ENCODE assay signal across 8 cellular contexts in genomic region chr2:238240761-238241711, GRCh38. TPM values are rescaled to one million over a fixed set of nuclear protein-coding genes. Genes with fewer than 3 reads are reported as not detected.
DNase-seq lines count a peak whose midpoint lies in the region; ATAC-seq and TF ChIP-seq lines count a peak whose summit lies in the region.

No MANE protein-coding gene starts in this region.

- CTCF ChIA-PET in CD8-positive, alpha-beta memory T cell (lab: Charles Lee): interaction anchor here (1.3 kb wide), 1 partner anchor 22 kb away, joined by 5 read pairs; no protein-coding TSS in a partner anchor

- H3K4me3 ChIP-seq in CD8-positive, alpha-beta memory T cell (ENCODE audit: low read length): no peak overlapping the region
- H3K4me3 ChIP-seq in HUES64 (ENCODE audit: low read length) (peak overlapping the region; percentile 48), dorsolateral prefrontal cortex (peak overlapping the region in 43 of 59 donors; percentile 27 to 84 (median 71))

- no peaks in the 10 kb centered on the region for H3K9me3 Mint-ChIP-seq in CD8-positive, alpha-beta memory T cell
- no peaks in the 10 kb centered on the region for H3K9me3 Mint-ChIP-seq in natural killer cell

- peak overlapping the region; percentile 33 to 88 (median 61) for H3K4me3 Mint-ChIP-seq in CD8-positive, alpha-beta memory T cell
- peak overlapping the region; percentile 76 for H3K4me3 Mint-ChIP-seq in natural killer cell

- no peaks in the 10 kb centered on the region for H3K9me3 ChIP-seq in CD8-positive, alpha-beta memory T cell (ENCODE audit: low read length)
- 0 out of 2 replicates have a peak, but pooled peaks cover 5% of the 10 kb centered on the region for H3K9me3 ChIP-seq in HUES64 (ENCODE audit: insufficient read depth, low read depth, low read length)

- peak; percentile 3 to 27 (median 12) for ATAC-seq in natural killer cell
- no peak for ATAC-seq in HG03520 (IDR thresholded peaks at IDR 0.05; ENCODE audit: unreplicated experiment)
- no peak for ATAC-seq in GM18519 (IDR thresholded peaks at IDR 0.05; ENCODE audit: low FRiP score, unreplicated experiment)

- H3K36me3 Mint-ChIP-seq in CD8-positive, alpha-beta memory T cell: peaks cover 0 to 16% (median 7%) of the 10 kb centered on the region in 3 donors
- H3K36me3 Mint-ChIP-seq in natural killer cell: peaks cover 1% of the 10 kb centered on the region

- H3K27me3 ChIP-seq in CD8-positive, alpha-beta memory T cell (ENCODE audit: insufficient read depth, low read length, poor library complexity, severe bottlenecking): peaks cover 4% of the 10 kb centered on the region
- H3K27me3 ChIP-seq in HUES64 (ENCODE audit: insufficient read depth, low read length) (peaks cover 55% of the 10 kb centered on the region), dorsolateral prefrontal cortex (peaks cover 0 to 4% (median 0%) of the 10 kb centered on the region in 45 donors)

- peak overlapping the region in 2 of 8 donors; percentile 10 to 23 for H3K27ac Mint-ChIP-seq in CD8-positive, alpha-beta memory T cell
- H3K27ac Mint-ChIP-seq in natural killer cell: peak overlapping the region; percentile 22 to 64

- peaks cover 6% of the 10 kb centered on the region for H3K4me1 ChIP-seq in CD8-positive, alpha-beta memory T cell (ENCODE audit: insufficient read depth, low read length)
- no peaks in the 10 kb centered on the region for H3K4me1 ChIP-seq in HUES64 (ENCODE audit: insufficient read depth, low read length)

- WGBS in HUES64: 6% methylated on average over 68 of the region's 71 CpGs

- peaks cover 3 to 14% of the 10 kb centered on the region in 2 donors for H3K27me3 Mint-ChIP-seq in CD8-positive, alpha-beta memory T cell
- peaks cover 0 to 5% of the 10 kb centered on the region in 2 donors for H3K27me3 Mint-ChIP-seq in natural killer cell (ENCODE audit: low read depth in 2 of 2)

- POLR2A ChIA-PET in CD8-positive, alpha-beta memory T cell (lab: Charles Lee): interaction anchor here (1.2 to 1.3 kb wide), 2 partner anchors 37 to 48 kb away, joined by 3 to 8 read pairs; partner anchors contain the start of gene PER2

- no peak for TF ChIP-seq CTCF in dorsolateral prefrontal cortex (IDR thresholded peaks at IDR 0.05 in 54 of 56, conservative IDR thresholded peaks at IDR 0.05 in 2 of 56; ENCODE audit: low read depth in 1 of 56, partially characterized antibody in 56 of 56)
- TF ChIP-seq CTCF in natural killer cell (IDR thresholded peaks at IDR 0.05): no peak

- no peak overlapping the region for H3K27ac ChIP-seq in CD8-positive, alpha-beta memory T cell (ENCODE audit: low read depth, low read length)
- H3K27ac ChIP-seq in HUES64 (ENCODE audit: low read depth, low read length) (no peak overlapping the region; the same call in 1 of the 2 replicates), dorsolateral prefrontal cortex (peak overlapping the region in 21 of 59 donors; percentile 1 to 71 (median 36))

- H3K4me1 Mint-ChIP-seq in CD8-positive, alpha-beta memory T cell: peaks cover 5 to 20% (median 8%) of the 10 kb centered on the region in 3 donors
- peaks cover 0 to 16% of the 10 kb centered on the region in 2 donors for H3K4me1 Mint-ChIP-seq in natural killer cell

- DNase-seq in CD8-positive, alpha-beta memory T cell: peak in 3 of 5 donors; percentile 22 to 62 (median 34)
- peak; percentile 93 for DNase-seq in NCI-H82 treated with DMSO at 0.1 percent for 48 hours (lab: John Stamatoyannopoulos, UW; ENCODE audit: unreplicated experiment)
- peak in 3 of 10 donors; percentile 46 to 73 (median 60) for DNase-seq in dorsolateral prefrontal cortex
- DNase-seq in natural killer cell: peak; percentile 33
- DNase-seq in SKM-1 (lab: John Stamatoyannopoulos, UW; ENCODE audit: unreplicated experiment): no peak

- intact Hi-C loops in dorsolateral prefrontal cortex (cut with DNase I): loop anchor here in 1 of 2 donors (10.0 kb wide), 1 partner anchor 76 kb away; no protein-coding TSS in a partner anchor
- intact Hi-C loops in natural killer cell (cut with micrococcal nuclease): loop anchor here (5.0 kb wide), 2 partner anchors 46 to 59 kb away; partner anchors contain the start of gene PER2

- peak overlapping the region; percentile 25; the same call in 1 of the 2 replicates for H3K9ac ChIP-seq in HUES64 (ENCODE audit: low read depth, low read length)

- H3K36me3 ChIP-seq in CD8-positive, alpha-beta memory T cell (ENCODE audit: insufficient read depth, low read length): no peaks in the 10 kb centered on the region
- H3K36me3 ChIP-seq in HUES64 (ENCODE audit: insufficient read depth, low read length): no peaks in the 10 kb centered on the region; the same call in 1 of the 2 replicates

RNA-seq across cellular contexts. Expression of gene HES6, which starts 1.2 kb away (rescaled TPM):
- total RNA-seq in CD8-positive, alpha-beta memory T cell: 1 to 10 TPM; 4.7 to 5.1 TPM
- polyA plus RNA-seq in CD8-positive, alpha-beta memory T cell: 2.2 TPM
- 29.8 TPM for polyA plus RNA-seq in HUES64 (2013, experiment 1 of 2)
- 37.0 TPM for polyA plus RNA-seq in HUES64 (2013, experiment 2 of 2)
- total RNA-seq in dorsolateral prefrontal cortex: 10 to 100 TPM; 16.3 to 92.6 (median 39.4) TPM
- total RNA-seq in natural killer cell: 10 to 100 TPM; 11.3 to 15.4 (median 13.5) TPM

RNA-seq across cellular contexts. Expression of gene ILKAP, which starts 37.5 kb away (rescaled TPM):
- total RNA-seq in CD8-positive, alpha-beta memory T cell: 10 to 100 TPM; 61.9 to 66.2 TPM
- polyA plus RNA-seq in CD8-positive, alpha-beta memory T cell: 39.7 TPM
- 28.6 TPM for polyA plus RNA-seq in HUES64 (2013, experiment 1 of 2)
- 25.4 TPM for polyA plus RNA-seq in HUES64 (2013, experiment 2 of 2)
- total RNA-seq in dorsolateral prefrontal cortex: 10 to 100 TPM; 44.0 to 90.8 (median 62.7) TPM
- 100 to 1,000 TPM; 146 to 200 (median 183) TPM for total RNA-seq in natural killer cell

RNA-seq across cellular contexts. Expression of gene PER2, which starts 47.4 kb away (rescaled TPM):
- total RNA-seq in CD8-positive, alpha-beta memory T cell: 10 to 100 TPM; 12.9 to 14.2 TPM
- polyA plus RNA-seq in CD8-positive, alpha-beta memory T cell: 4.3 TPM
- 2.6 TPM for polyA plus RNA-seq in HUES64 (2013, experiment 1 of 2)
- polyA plus RNA-seq in HUES64 (2013, experiment 2 of 2): 2.2 TPM
- total RNA-seq in dorsolateral prefrontal cortex (10 to 100 TPM in 119 of 120 experiments, 1 to 10 TPM in 1; 9.9 to 34.3 (median 18.4) TPM), natural killer cell (10 to 100 TPM; 26.3 to 32.9 (median 32.6) TPM)

Comparison
In these comparisons a context has a peak if more than half of its experiments do, and no peak if none do; other contexts are left out.
1. ATAC-seq: peak in natural killer cell (3 of 3); none in HG03520 (single experiment) and GM18519 (single experiment).